25 cellular contexts compared by ENCODE assay signal in the genomic region with DNA sequence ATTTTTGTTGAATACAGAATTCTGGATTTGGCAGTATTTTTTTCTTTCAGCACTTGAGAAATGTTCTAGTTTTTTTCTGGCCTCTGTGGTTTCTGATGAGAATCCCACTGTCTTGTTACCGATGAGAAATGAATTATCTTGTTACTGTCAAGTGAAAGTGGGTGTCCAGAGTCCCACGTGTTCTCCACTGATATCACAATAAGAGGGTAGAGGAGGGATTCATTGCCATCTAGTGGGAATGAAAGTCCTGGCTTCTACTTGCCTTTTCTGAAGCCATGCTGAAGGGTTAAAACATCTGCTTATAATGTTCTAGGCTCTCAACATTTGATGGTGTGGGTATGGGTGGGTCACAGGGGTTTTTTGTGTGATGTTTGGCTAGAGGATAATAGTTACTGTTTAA.
DNase-seq lines count a peak whose midpoint lies in the region; ATAC-seq and TF ChIP-seq lines count a peak whose summit lies in the region.
"Had no signal": no experiment of that assay in that cellular context is flagged by ENCODE, and none has a peak within 500 bp of the region (broad histone marks: within the 10 kb centered on the region; RNA-seq: fewer than 3 reads in every experiment).

No MANE protein-coding gene starts in this region.

- no peaks in the 10 kb centered on the region for H3K9me3 ChIP-seq in BE2C
- H3K9me3 ChIP-seq: adrenal gland, breast epithelium, colonic mucosa, tibial nerve had no signal

- no peaks in the 10 kb centered on the region for H3K4me1 ChIP-seq in BE2C
- H3K4me1 ChIP-seq: adrenal gland, breast epithelium, colonic mucosa, tibial nerve had no signal

- DNase-seq in A172 (ENCODE audit: low spot score) (peak; percentile 27), BE2C (no peak), astrocyte of the cerebellum (ENCODE audit: low read depth) (no peak), fibroblast of pulmonary artery (ENCODE audit: low read depth) (peak; percentile 17), T1000 (lab: John Stamatoyannopoulos, UW) (no peak)
- DNase-seq in activated effector memory CD4-positive, alpha-beta T cell treated with Interleukin-2 at 50 U/mL for 16 hours, result no peak
- DNase-seq: activated CD4-positive, alpha-beta T cell treated with anti-CD3 and anti-CD28 coated beads for 36 hours; activated naive CD4-positive, alpha-beta T cell treated with Interleukin-2 at 50 U/mL for 16 hours; activated T-cell treated with anti-CD3 and anti-CD28 coated beads, Interleukin-2, amount 50 U/mL, for 4 hours; adrenal gland; CD4-positive, alpha-beta T cell; colonic mucosa; EL; glutamatergic neuron; KG1; kidney; MM.1S; NCI-H1694; NCI-H748 treated with DMSO at 0.1 percent for 48 hours; Right ventricle myocardium superior had no signal

- peak; percentile 62 for TF ChIP-seq CTCF in BE2C (IDR thresholded peaks at IDR 0.05; ENCODE audit: low read depth, low read length)
- TF ChIP-seq CTCF in astrocyte of the cerebellum (IDR thresholded peaks at IDR 0.05; ENCODE audit: low read depth, low read length, missing control alignments), result peak; percentile 14
- peak; percentile 9 for TF ChIP-seq CTCF in fibroblast of pulmonary artery (IDR thresholded peaks at IDR 0.05; ENCODE audit: low read length, missing control alignments)

- no peak for ATAC-seq in HG02642 (IDR thresholded peaks at IDR 0.05; ENCODE audit: poor library complexity, unreplicated experiment)
- ATAC-seq in GM19023 (IDR thresholded peaks at IDR 0.05; ENCODE audit: unreplicated experiment), result no peak
- ATAC-seq: activated CD4-positive, alpha-beta T cell treated with anti-CD3 and anti-CD28 coated beads for 36 hours; activated T-cell treated with anti-CD3 and anti-CD28 coated beads, Interleukin-2, amount 50 U/mL, for 4 hours had no signal

- H3K27me3 ChIP-seq in BE2C, result no peaks in the 10 kb centered on the region
- H3K27me3 ChIP-seq: adrenal gland, breast epithelium, colonic mucosa, tibial nerve had no signal

- no peak overlapping the region for H3K4me3 ChIP-seq in BE2C (ENCODE audit: low read depth, low read length)
- H3K4me3 ChIP-seq in astrocyte of the cerebellum (ENCODE audit: low read depth, low read length), result no peak overlapping the region
- no peak overlapping the region for H3K4me3 ChIP-seq in fibroblast of pulmonary artery (replicated peaks; ENCODE audit: low read depth, low read length)
- H3K4me3 ChIP-seq: adrenal gland, breast epithelium, colonic mucosa, lung, tibial nerve had no signal

- H3K36me3 ChIP-seq in BE2C, result peaks cover 4% of the 10 kb centered on the region; the same call in 1 of the 2 replicates
- H3K36me3 ChIP-seq: adrenal gland, breast epithelium, colonic mucosa had no signal

- in situ Hi-C loops in astrocyte of the cerebellum (cut with HindIII; ENCODE audit: low sequenced_read_pairs), result no loop called here

Comparison
In these comparisons a context has a peak if more than half of its experiments do, and no peak if none do; other contexts are left out.
1. DNase-seq: peak in A172 (single experiment) and fibroblast of pulmonary artery (single experiment); none in BE2C (single experiment), astrocyte of the cerebellum (single experiment), T1000 (single experiment) and activated effector memory CD4-positive, alpha-beta T cell treated with Interleukin-2 at 50 U/mL for 16 hours (single experiment).
2. CTCF ChIP-seq: peak in every context shown above with its lines; median percentile 62 in BE2C; 14 in astrocyte of the cerebellum; 9 in fibroblast of pulmonary artery.